14 cellular contexts compared by ENCODE assay signal in genomic region chr1:193567937-193568336, GRCh38.
A peak's percentile ranks its signal among the peaks of the same experiment; 100 is the strongest.
DNase-seq lines count a peak whose midpoint lies in the region; ATAC-seq and TF ChIP-seq lines count a peak whose summit lies in the region.
"Had no signal": no experiment of that assay in that cellular context is flagged by ENCODE, and none has a peak within 500 bp of the region (broad histone marks: within the 10 kb centered on the region; RNA-seq: fewer than 3 reads in every experiment).

No MANE protein-coding gene starts in this region.

- intact Hi-C loops in heart right ventricle (cut with DNase I) = no loop called here
- intact Hi-C loops in activated T-helper 2 cell treated with anti-CD3 and anti-CD28 coated beads, Interferon-gamma antibody, Interleukin-2, Interleukin-4, amounts not matched to agents 10 μg/mL and 5 μg/mL and 100 μg/mL, durations not matched to agents 14 hours and 24 hours and 36 hours (cut with micrococcal nuclease) = no loop called here

- 92 to 95% methylated on average over 3 of the region's 3 CpGs for WGBS in heart right ventricle, 2 donors

- no peaks in the 10 kb centered on the region for H3K79me2 ChIP-seq in KMS-11 (ENCODE audit: insufficient read depth, low read depth)

- H3K9me3 ChIP-seq in cardiac muscle cell (ENCODE audit: low read depth) (no peaks in the 10 kb centered on the region), heart right ventricle (peaks cover 0 to 16% (median 0%) of the 10 kb centered on the region in 11 donors)

- H3K27me3 ChIP-seq in cardiac muscle cell (no peaks in the 10 kb centered on the region), heart right ventricle (no peaks in the 10 kb centered on the region), KMS-11 (ENCODE audit: insufficient read depth, low read depth) (no peaks in the 10 kb centered on the region)

- no peak for DNase-seq in cardiac muscle cell (ENCODE audit: low read depth in 1 of 2, low spot score in 1 of 2)
- DNase-seq in heart right ventricle = no peak
- no peak for DNase-seq in activated T-helper 2 cell treated with anti-CD3 and anti-CD28 coated beads, Interferon-gamma antibody, Interleukin-2, Interleukin-4, amounts not matched to agents 10 μg/mL and 5 μg/mL and 100 μg/mL, durations not matched to agents 14 hours and 24 hours and 36 hours (ENCODE audit: low spot score)
- no peak for DNase-seq in stimulated activated effector memory CD8-positive, alpha-beta T cell treated with anti-CD3 and anti-CD28 coated beads, Interleukin-12 subunit alpha, Interleukin-12 subunit beta, amount 100 ng/mL, for 72 hours (ENCODE audit: low spot score in 2 of 2)
- no peak for DNase-seq in NCI-H524 (lab: John Stamatoyannopoulos, UW)
- DNase-seq in HCEC 1CT = no peak
- DNase-seq: ACHN, NCI-H1105, NCI-H1694, NCI-H2227 treated with DMSO at 0.1 percent for 48 hours, NCI-H524 treated with DMSO at 0.1 percent for 48 hours, SHP77 had no signal

- no peak overlapping the region for H2AFZ ChIP-seq in KMS-11 (ENCODE audit: low read depth)

- H3K4me3 ChIP-seq in cardiac muscle cell (no peak overlapping the region), heart right ventricle (no peak overlapping the region), KMS-11 (IDR thresholded peaks at IDR 0.05; ENCODE audit: insufficient read depth, low read depth, low read length) (peak overlapping the region; percentile 8)

- peaks cover 30% of the 10 kb centered on the region for H3K36me3 Mint-ChIP-seq in activated T-helper 2 cell treated with anti-CD3 and anti-CD28 coated beads, Interferon-gamma antibody, Interleukin-2, Interleukin-4, amounts not matched to agents 10 μg/mL and 5 μg/mL and 100 μg/mL, durations not matched to agents 14 hours and 24 hours and 36 hours (ENCODE audit: low read depth)
- H3K36me3 Mint-ChIP-seq in stimulated activated effector memory CD8-positive, alpha-beta T cell treated with anti-CD3 and anti-CD28 coated beads, Interleukin-12 subunit alpha, Interleukin-12 subunit beta, amount 100 ng/mL, for 72 hours = peaks cover 34% of the 10 kb centered on the region
- H3K36me3 Mint-ChIP-seq: IgD-negative memory B cell had no signal

- peaks cover 22% of the 10 kb centered on the region for H3K4me1 ChIP-seq in cardiac muscle cell (ENCODE audit: low read depth)
- H3K4me1 ChIP-seq in heart right ventricle = peaks cover 0 to 17% (median 0%) of the 10 kb centered on the region in 9 donors
- H3K4me1 ChIP-seq in KMS-11 (ENCODE audit: low read depth, poor library complexity, severe bottlenecking) = peaks cover 34% of the 10 kb centered on the region

- peak overlapping the region; percentile 70 for H3K27ac Mint-ChIP-seq in activated T-helper 2 cell treated with anti-CD3 and anti-CD28 coated beads, Interferon-gamma antibody, Interleukin-2, Interleukin-4, amounts not matched to agents 10 μg/mL and 5 μg/mL and 100 μg/mL, durations not matched to agents 14 hours and 24 hours and 36 hours
- peak overlapping the region; percentile 91 for H3K27ac Mint-ChIP-seq in stimulated activated effector memory CD8-positive, alpha-beta T cell treated with anti-CD3 and anti-CD28 coated beads, Interleukin-12 subunit alpha, Interleukin-12 subunit beta, amount 100 ng/mL, for 72 hours
- H3K27ac Mint-ChIP-seq: IgD-negative memory B cell had no signal

- no peaks in the 10 kb centered on the region for H3K27me3 Mint-ChIP-seq in activated T-helper 2 cell treated with anti-CD3 and anti-CD28 coated beads, Interferon-gamma antibody, Interleukin-2, Interleukin-4, amounts not matched to agents 10 μg/mL and 5 μg/mL and 100 μg/mL, durations not matched to agents 14 hours and 24 hours and 36 hours (ENCODE audit: low read depth)
- H3K27me3 Mint-ChIP-seq: IgD-negative memory B cell had no signal

- H3K4me2 ChIP-seq in KMS-11 = no peak overlapping the region

- no peak for ATAC-seq in heart right ventricle
- peak; percentile 55 for ATAC-seq in stimulated activated effector memory CD8-positive, alpha-beta T cell treated with anti-CD3 and anti-CD28 coated beads, Interleukin-12 subunit alpha, Interleukin-12 subunit beta, amount 100 ng/mL, for 72 hours

- TF ChIP-seq CTCF in cardiac muscle cell (IDR thresholded peaks at IDR 0.05; ENCODE audit: low read depth, low read length) (no peak), heart right ventricle (IDR thresholded peaks at IDR 0.05) (no peak), KMS-11 (conservative IDR thresholded peaks at IDR 0.05; ENCODE audit: low read depth, low read length) (no peak)

- no peaks in the 10 kb centered on the region for H4K20me1 ChIP-seq in KMS-11 (ENCODE audit: insufficient read depth)

- peak overlapping the region; percentile 75 for H3K27ac ChIP-seq in cardiac muscle cell
- H3K27ac ChIP-seq in heart right ventricle = no peak overlapping the region
- H3K27ac ChIP-seq in KMS-11 = no peak overlapping the region

- peaks cover 45% of the 10 kb centered on the region for H3K9me3 Mint-ChIP-seq in activated T-helper 2 cell treated with anti-CD3 and anti-CD28 coated beads, Interferon-gamma antibody, Interleukin-2, Interleukin-4, amounts not matched to agents 10 μg/mL and 5 μg/mL and 100 μg/mL, durations not matched to agents 14 hours and 24 hours and 36 hours
- H3K9me3 Mint-ChIP-seq in stimulated activated effector memory CD8-positive, alpha-beta T cell treated with anti-CD3 and anti-CD28 coated beads, Interleukin-12 subunit alpha, Interleukin-12 subunit beta, amount 100 ng/mL, for 72 hours = no peaks in the 10 kb centered on the region

- H3K9ac ChIP-seq in KMS-11 = no peak overlapping the region

- H3K4me1 Mint-ChIP-seq in activated T-helper 2 cell treated with anti-CD3 and anti-CD28 coated beads, Interferon-gamma antibody, Interleukin-2, Interleukin-4, amounts not matched to agents 10 μg/mL and 5 μg/mL and 100 μg/mL, durations not matched to agents 14 hours and 24 hours and 36 hours (ENCODE audit: low read depth) = peaks cover 33% of the 10 kb centered on the region
- H3K4me1 Mint-ChIP-seq in stimulated activated effector memory CD8-positive, alpha-beta T cell treated with anti-CD3 and anti-CD28 coated beads, Interleukin-12 subunit alpha, Interleukin-12 subunit beta, amount 100 ng/mL, for 72 hours = peaks cover 42% of the 10 kb centered on the region

- H3K4me3 Mint-ChIP-seq in activated T-helper 2 cell treated with anti-CD3 and anti-CD28 coated beads, Interferon-gamma antibody, Interleukin-2, Interleukin-4, amounts not matched to agents 10 μg/mL and 5 μg/mL and 100 μg/mL, durations not matched to agents 14 hours and 24 hours and 36 hours (ENCODE audit: low read depth) = no peak overlapping the region
- peak overlapping the region; percentile 40 for H3K4me3 Mint-ChIP-seq in stimulated activated effector memory CD8-positive, alpha-beta T cell treated with anti-CD3 and anti-CD28 coated beads, Interleukin-12 subunit alpha, Interleukin-12 subunit beta, amount 100 ng/mL, for 72 hours
- H3K4me3 Mint-ChIP-seq: IgD-negative memory B cell had no signal

- H3K36me3 ChIP-seq in cardiac muscle cell (no peaks in the 10 kb centered on the region), heart right ventricle (no peaks in the 10 kb centered on the region), KMS-11 (ENCODE audit: insufficient read depth) (no peaks in the 10 kb centered on the region)
